13 cellular contexts compared by ENCODE assay signal in the genomic region with DNA sequence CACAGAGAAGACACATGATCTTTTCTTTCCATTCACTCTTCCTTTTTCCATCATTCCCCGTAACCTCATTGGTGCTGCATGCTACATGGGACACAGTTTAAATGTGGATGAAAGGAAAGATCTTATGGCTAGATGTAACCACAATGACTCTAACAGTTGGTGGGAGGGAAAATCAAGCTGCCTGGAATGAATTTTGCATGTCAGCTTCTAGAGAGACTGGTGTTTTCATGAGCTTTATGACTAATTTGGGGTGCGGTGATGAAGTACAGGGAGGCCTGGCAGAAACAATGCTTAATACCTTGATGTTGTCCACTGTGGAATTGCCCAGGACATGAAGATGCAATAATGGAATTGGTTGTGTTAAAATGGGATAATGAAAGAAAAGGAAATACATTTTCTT. TPM values are rescaled to one million over a fixed set of nuclear protein-coding genes. Genes with fewer than 3 reads are reported as not detected.
A peak's percentile ranks its signal among the peaks of the same experiment; 100 is the strongest.
DNase-seq lines count a peak whose midpoint lies in the region; ATAC-seq and TF ChIP-seq lines count a peak whose summit lies in the region.
"Had no signal": no experiment of that assay in that cellular context is flagged by ENCODE, and none has a peak within 500 bp of the region (broad histone marks: within the 10 kb centered on the region; RNA-seq: fewer than 3 reads in every experiment).

No MANE protein-coding gene starts in this region.

- H3K9me3 Mint-ChIP-seq in endothelial cell (ENCODE audit: unreplicated experiment): no peaks in the 10 kb centered on the region
- H3K9me3 Mint-ChIP-seq in natural killer cell: no peaks in the 10 kb centered on the region
- H3K9me3 Mint-ChIP-seq: activated naive CD8-positive, alpha-beta T cell treated with anti-CD3 and anti-CD28 coated beads for 36 hours; T-helper 2 cell treated with Interferon-gamma antibody and Interleukin-4, amounts not matched to agents 5 μg/mL and 100 μg/mL, for 36 hours had no signal

- H3K4me3 ChIP-seq in PC-3 (ENCODE audit: low read length) (no peak overlapping the region), osteoblast (ENCODE audit: insufficient read depth, low read length) (no peak overlapping the region)

- DNase-seq in PC-3: peak; percentile 53
- DNase-seq in endothelial cell (ENCODE audit: low spot score): no peak
- peak; percentile 93 for DNase-seq in osteoblast (ENCODE audit: insufficient read length, low spot score, missing footprints)
- no peak for DNase-seq in SIG-M5 treated with dmso at 0.1 percent for 504 hours (lab: John Stamatoyannopoulos, UW; ENCODE audit: unreplicated experiment)
- no peak for DNase-seq in natural killer cell
- DNase-seq in inferior parietal cortex (ENCODE audit: extremely low spot score): no peak
- DNase-seq: activated naive CD8-positive, alpha-beta T cell treated with anti-CD3 and anti-CD28 coated beads for 36 hours; COR-L47; NCI-H1105; nephron progenitor cell had no signal

- H3K4me1 ChIP-seq in PC-3 (ENCODE audit: insufficient read depth, low read length): no peaks in the 10 kb centered on the region
- H3K4me1 ChIP-seq in osteoblast (ENCODE audit: insufficient read depth, low read length): peaks cover 31% of the 10 kb centered on the region

- H3K36me3 Mint-ChIP-seq in endothelial cell (ENCODE audit: low read depth, unreplicated experiment): no peaks in the 10 kb centered on the region
- no peaks in the 10 kb centered on the region for H3K36me3 Mint-ChIP-seq in natural killer cell
- H3K36me3 Mint-ChIP-seq: activated naive CD8-positive, alpha-beta T cell treated with anti-CD3 and anti-CD28 coated beads for 36 hours had no signal

- H3K4me1 Mint-ChIP-seq in endothelial cell (ENCODE audit: unreplicated experiment) (peaks cover 35% of the 10 kb centered on the region), natural killer cell (no peaks in the 10 kb centered on the region)

- intact Hi-C loops in PC-3 (cut with micrococcal nuclease) (no loop called here), natural killer cell (cut with micrococcal nuclease) (no loop called here)

- BruUV-seq in PC-3 (replicated peaks; lab: Mats Ljungman, UMichigan): no TSS peak

- H3F3A ChIP-seq in PC-3 (ENCODE audit: low read length, unreplicated experiment): no peaks in the 10 kb centered on the region

- no peak overlapping the region for H2AFZ ChIP-seq in PC-3 (ENCODE audit: low read length)
- H2AFZ ChIP-seq in osteoblast (ENCODE audit: low read length): no peak overlapping the region

- H3K27ac Mint-ChIP-seq in endothelial cell (ENCODE audit: unreplicated experiment) (peak overlapping the region; percentile 61), natural killer cell (no peak overlapping the region)
- H3K27ac Mint-ChIP-seq: activated naive CD8-positive, alpha-beta T cell treated with anti-CD3 and anti-CD28 coated beads for 36 hours; nephron progenitor cell; T-helper 2 cell treated with Interferon-gamma antibody and Interleukin-4, amounts not matched to agents 5 μg/mL and 100 μg/mL, for 36 hours had no signal

- no peaks in the 10 kb centered on the region for H3K27me3 Mint-ChIP-seq in endothelial cell (ENCODE audit: unreplicated experiment)
- peaks cover 0 to 3% of the 10 kb centered on the region in 2 donors for H3K27me3 Mint-ChIP-seq in natural killer cell (ENCODE audit: low read depth in 2 of 2)

- H3K27me3 ChIP-seq in PC-3 (ENCODE audit: low read length): no peaks in the 10 kb centered on the region
- H3K27me3 ChIP-seq in osteoblast (ENCODE audit: insufficient read depth, low read length): no peaks in the 10 kb centered on the region

- H3K9ac ChIP-seq in PC-3 (ENCODE audit: low read length): no peak overlapping the region

- H3K27ac ChIP-seq in PC-3 (ENCODE audit: low read length): no peak overlapping the region
- H3K27ac ChIP-seq in osteoblast (ENCODE audit: low read depth, low read length): peak overlapping the region; percentile 75

- CTCF ChIA-PET in PC-3 (lab: Charles Lee): no interaction called here

- H3K9me3 ChIP-seq in PC-3 (ENCODE audit: low read length): no peaks in the 10 kb centered on the region
- H3K9me3 ChIP-seq in osteoblast (ENCODE audit: low read depth, low read length): no peaks in the 10 kb centered on the region

- no peak overlapping the region for H3K4me2 ChIP-seq in PC-3 (ENCODE audit: low read length)
- H3K4me2 ChIP-seq in osteoblast (ENCODE audit: insufficient read depth, low read length): peak overlapping the region; percentile 66

- ATAC-seq in GM18909 (IDR thresholded peaks at IDR 0.05; ENCODE audit: poor library complexity, unreplicated experiment) (peak; percentile 26), PC-3 (no peak), GM18867 (IDR thresholded peaks at IDR 0.05; ENCODE audit: unreplicated experiment) (no peak), natural killer cell (no peak)

- H3K79me2 ChIP-seq in PC-3 (ENCODE audit: low read length) (no peaks in the 10 kb centered on the region), osteoblast (ENCODE audit: insufficient read depth, low read length) (no peaks in the 10 kb centered on the region)

- TF ChIP-seq CTCF in PC-3 (conservative IDR thresholded peaks at IDR 0.05; ENCODE audit: low read depth, low read length) (no peak), endothelial cell (IDR thresholded peaks at IDR 0.05; ENCODE audit: unreplicated experiment) (no peak), osteoblast (IDR thresholded peaks at IDR 0.05; ENCODE audit: extremely low read depth, low read depth, low read length) (no peak), natural killer cell (IDR thresholded peaks at IDR 0.05) (no peak)

- POLR2A ChIA-PET in PC-3 (lab: Charles Lee; ENCODE audit: unreplicated experiment): no interaction called here

- H3K36me3 ChIP-seq in PC-3 (ENCODE audit: low read depth, low read length): no peaks in the 10 kb centered on the region
- H3K36me3 ChIP-seq in osteoblast (ENCODE audit: insufficient read depth, low read length): no peaks in the 10 kb centered on the region

- H4K20me1 ChIP-seq in PC-3 (ENCODE audit: low read length): no peaks in the 10 kb centered on the region
- H4K20me1 ChIP-seq in osteoblast (ENCODE audit: insufficient read depth, low read length): no peaks in the 10 kb centered on the region

- H3K4me3 Mint-ChIP-seq in endothelial cell (ENCODE audit: unreplicated experiment): no peak overlapping the region
- H3K4me3 Mint-ChIP-seq in natural killer cell: no peak overlapping the region
- H3K4me3 Mint-ChIP-seq: activated naive CD8-positive, alpha-beta T cell treated with anti-CD3 and anti-CD28 coated beads for 36 hours; nephron progenitor cell; T-helper 2 cell treated with Interferon-gamma antibody and Interleukin-4, amounts not matched to agents 5 μg/mL and 100 μg/mL, for 36 hours had no signal

- no peaks in the 10 kb centered on the region for H3K9me2 ChIP-seq in PC-3 (replicated peaks; ENCODE audit: low read length)

RNA-seq across cellular contexts. Expression of gene MYO10, which starts 55.9 kb away (rescaled TPM):
- 52.3 and 72.3 TPM in 2 replicates for total RNA-seq in PC-3 (2014; rRNA removed)
- 132 TPM for total RNA-seq in endothelial cell (ENCODE audit: unreplicated experiment)
- total RNA-seq in osteoblast: 40.9 and 43.6 TPM in 2 replicates
- total RNA-seq in natural killer cell: 1 to 10 TPM in 1 of 3 donors, under 1 TPM in 1, not detected in 1; 0.83 to 1.2 TPM

Comparison
In these comparisons a context has a peak if more than half of its experiments do, and no peak if none do; other contexts are left out.
1. DNase-seq: peak in PC-3 (single experiment) and osteoblast (single experiment); none in endothelial cell (single experiment), SIG-M5 treated with dmso at 0.1 percent for 504 hours (single experiment), natural killer cell (single experiment) and inferior parietal cortex (single experiment).
2. RNA of gene MYO10, which starts 55.9 kb away (total RNA-seq): 132 TPM in endothelial cell (single experiment), 52.3 to 72.3 TPM in PC-3 and 40.9 to 43.6 TPM in osteoblast; 0.83 to 1.2 TPM in natural killer cell; every median in the first group is over 10 times any median in the second.